Comparison of ENCODE assay signal across 8 cellular contexts in the genomic region with DNA sequence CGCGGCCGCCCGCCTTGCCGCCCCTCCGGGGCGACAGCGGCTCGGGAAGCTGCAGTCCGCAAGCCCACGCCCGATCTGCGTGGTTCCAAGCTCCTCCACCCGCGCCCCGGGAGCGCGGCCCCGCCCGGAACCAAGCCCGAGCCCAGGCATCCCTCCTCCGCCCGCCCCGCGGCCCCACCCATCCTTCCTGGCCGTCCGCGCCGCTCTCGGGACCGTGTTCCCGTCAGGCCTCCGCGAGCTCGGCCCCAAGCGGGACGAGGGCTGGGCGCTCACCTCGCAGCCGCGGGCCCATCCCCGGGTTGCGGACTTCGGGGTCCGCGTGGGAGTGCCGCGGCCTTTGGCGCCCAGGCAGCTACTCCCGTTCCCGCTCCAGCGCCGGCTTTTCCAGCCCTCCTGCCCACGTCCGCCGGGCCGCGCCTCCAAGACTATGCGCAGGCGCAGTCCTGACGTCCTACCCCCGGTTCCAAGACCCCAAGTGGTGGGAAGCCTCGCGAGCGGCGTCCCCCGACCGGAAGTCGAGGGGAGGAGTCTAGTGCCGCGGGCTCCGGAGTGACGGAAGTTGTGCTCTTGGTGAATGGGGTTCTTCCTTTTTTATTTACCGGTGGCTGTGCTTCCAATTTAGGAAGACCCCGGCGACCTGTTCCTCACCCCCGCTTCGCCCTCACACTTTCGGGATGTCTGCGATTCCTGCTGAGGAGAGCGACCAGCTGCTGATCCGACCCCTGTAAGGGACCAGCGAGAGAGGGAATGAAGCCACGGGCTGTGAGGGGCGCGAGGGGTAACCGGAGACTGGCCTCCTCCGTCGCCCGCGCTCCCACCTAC. TPM values are rescaled to one million over a fixed set of nuclear protein-coding genes. Genes with fewer than 3 reads are reported as not detected.
A peak's percentile ranks its signal among the peaks of the same experiment; 100 is the strongest.
DNase-seq lines count a peak whose midpoint lies in the region; ATAC-seq and TF ChIP-seq lines count a peak whose summit lies in the region.

TSS of gene CPSF3 (plus strand) at position 555 of the 822 bp plus-strand sequence. CDS start at position 675, 120 bp downstream.
A gene with protein sequence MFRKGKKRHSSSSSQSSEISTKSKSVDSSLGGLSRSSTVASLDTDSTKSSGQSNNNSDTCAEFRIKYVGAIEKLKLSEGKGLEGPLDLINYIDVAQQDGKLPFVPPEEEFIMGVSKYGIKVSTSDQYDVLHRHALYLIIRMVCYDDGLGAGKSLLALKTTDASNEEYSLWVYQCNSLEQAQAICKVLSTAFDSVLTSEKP (minus strand): TSS at position 429 of the 822 bp plus-strand sequence. CDS start 4,831 bp downstream, outside the sequence.

- TF ChIP-seq CTCF in GM13977 (IDR thresholded peaks at IDR 0.05; ENCODE audit: extremely low read depth, insufficient read depth, missing control alignments) (no peak), progenitor cell of endocrine pancreas (IDR thresholded peaks at IDR 0.05; ENCODE audit: unreplicated experiment) (no peak)

- H3K4me3 Mint-ChIP-seq in T-helper 1 cell treated with Interleukin-12 subunit alpha and Interleukin-12 subunit beta and Interleukin-4 antibody, amounts not matched to agents 30 μg/mL and 1 μg/mL, for 36 hours, result peak within 1 kb of the TSS; percentile 92
- no peak within 1 kb of the TSS for H3K4me3 Mint-ChIP-seq in progenitor cell of endocrine pancreas (ENCODE audit: low read depth)

- H3K4me1 Mint-ChIP-seq in T-helper 1 cell treated with Interleukin-12 subunit alpha and Interleukin-12 subunit beta and Interleukin-4 antibody, amounts not matched to agents 30 μg/mL and 1 μg/mL, for 36 hours (ENCODE audit: low read depth), result peaks cover 30% of the 10 kb centered on the region
- H3K4me1 Mint-ChIP-seq in progenitor cell of endocrine pancreas (ENCODE audit: low read depth), result peaks cover 10% of the 10 kb centered on the region

- H3K9me3 Mint-ChIP-seq in T-helper 1 cell treated with Interleukin-12 subunit alpha and Interleukin-12 subunit beta and Interleukin-4 antibody, amounts not matched to agents 30 μg/mL and 1 μg/mL, for 36 hours, result no peaks in the 10 kb centered on the region
- H3K9me3 Mint-ChIP-seq in progenitor cell of endocrine pancreas (ENCODE audit: low read depth), result no peaks in the 10 kb centered on the region

- peak; percentile 99 for DNase-seq in GM13977 (ENCODE audit: low spot score)
- DNase-seq in NCI-H1694 (lab: John Stamatoyannopoulos, UW), result peak; percentile 99
- DNase-seq in amniotic stem cell (lab: John Stamatoyannopoulos, UW), result peak; percentile 92
- DNase-seq in left cardiac atrium, result peak; percentile 98
- peak; percentile 99 for DNase-seq in progenitor cell of endocrine pancreas (ENCODE audit: low spot score, unreplicated experiment)
- DNase-seq in ureter (ENCODE audit: low spot score), result peak; percentile 98

- intact Hi-C loops in left cardiac atrium (cut with DNase I), result loop anchor here in 1 of 2 donors (5.0 kb wide), 1 partner anchor 281 kb away; no protein-coding TSS in a partner anchor

- H3K27ac Mint-ChIP-seq in T-helper 1 cell treated with Interleukin-12 subunit alpha and Interleukin-12 subunit beta and Interleukin-4 antibody, amounts not matched to agents 30 μg/mL and 1 μg/mL, for 36 hours, result peak within 1 kb of the TSS; percentile 98
- H3K27ac Mint-ChIP-seq in progenitor cell of endocrine pancreas, result peak within 1 kb of the TSS; percentile 91

- in situ Hi-C loops in GM13977 (cut with MboI; ENCODE audit: low pct_unique_long_range_greater_than_20kb, low sequenced_read_pairs, unreplicated experiment), result no loop called here

- H3K27me3 Mint-ChIP-seq in T-helper 1 cell treated with Interleukin-12 subunit alpha and Interleukin-12 subunit beta and Interleukin-4 antibody, amounts not matched to agents 30 μg/mL and 1 μg/mL, for 36 hours (ENCODE audit: low read depth), result no peaks in the 10 kb centered on the region
- H3K27me3 Mint-ChIP-seq in progenitor cell of endocrine pancreas, result peaks cover 5% of the 10 kb centered on the region

- H3K36me3 Mint-ChIP-seq in T-helper 1 cell treated with Interleukin-12 subunit alpha and Interleukin-12 subunit beta and Interleukin-4 antibody, amounts not matched to agents 30 μg/mL and 1 μg/mL, for 36 hours (ENCODE audit: low read depth), result peaks cover 16% of the 10 kb centered on the region
- H3K36me3 Mint-ChIP-seq in progenitor cell of endocrine pancreas (ENCODE audit: insufficient read depth), result no peaks in the 10 kb centered on the region

- ATAC-seq in HG02884 (IDR thresholded peaks at IDR 0.05; ENCODE audit: unreplicated experiment), result peak; percentile 83
- ATAC-seq in left cardiac atrium, result peak; percentile 96 to 97

RNA-seq across cellular contexts. Expression of gene CPSF3, which starts in this region (rescaled TPM):
- total RNA-seq in left cardiac atrium (10 to 100 TPM; 13.8 to 21.3 TPM), progenitor cell of endocrine pancreas (60.3 and 60.4 TPM in 2 replicates), ureter (33.2 TPM)

RNA-seq across cellular contexts. Expression of the second gene that starts in this region (rescaled TPM):
- total RNA-seq in left cardiac atrium (100 to 1,000 TPM; 107 to 161 TPM), progenitor cell of endocrine pancreas (40.7 and 41.8 TPM in 2 replicates), ureter (79.5 TPM)

Comparison
In these comparisons a context has a peak if more than half of its experiments do, and no peak if none do; other contexts are left out.
1. Peak in every context shown above with its lines: DNase-seq and ATAC-seq.